1 cellular context compared by ENCODE assay signal in genomic region chr20:59273699-59274380, GRCh38.
TF ChIP-seq lines count a peak whose summit lies in the region.

No MANE protein-coding gene starts in this region.

TF ChIP-seq in HCT116, 20 proteins besides CTCF, POLR2A, EP300 and RAD21:
- TF ChIP-seq TCF7L2 (IDR thresholded peaks at IDR 0.05; ENCODE audit: borderline replicate concordance, extremely low read depth, insufficient read depth, insufficient read length): no peak
- peak; percentile 59; the same call in 1 of the 2 replicates for TF ChIP-seq EZH2 (IDR thresholded peaks at IDR 0.05)
- TF ChIP-seq ELF1 (IDR thresholded peaks at IDR 0.05; ENCODE audit: borderline replicate concordance, low read depth): no peak
TF ChIP-seq in HCT116: peak in this region for 1.
